1 cellular context compared by ENCODE assay signal in the genomic region with DNA sequence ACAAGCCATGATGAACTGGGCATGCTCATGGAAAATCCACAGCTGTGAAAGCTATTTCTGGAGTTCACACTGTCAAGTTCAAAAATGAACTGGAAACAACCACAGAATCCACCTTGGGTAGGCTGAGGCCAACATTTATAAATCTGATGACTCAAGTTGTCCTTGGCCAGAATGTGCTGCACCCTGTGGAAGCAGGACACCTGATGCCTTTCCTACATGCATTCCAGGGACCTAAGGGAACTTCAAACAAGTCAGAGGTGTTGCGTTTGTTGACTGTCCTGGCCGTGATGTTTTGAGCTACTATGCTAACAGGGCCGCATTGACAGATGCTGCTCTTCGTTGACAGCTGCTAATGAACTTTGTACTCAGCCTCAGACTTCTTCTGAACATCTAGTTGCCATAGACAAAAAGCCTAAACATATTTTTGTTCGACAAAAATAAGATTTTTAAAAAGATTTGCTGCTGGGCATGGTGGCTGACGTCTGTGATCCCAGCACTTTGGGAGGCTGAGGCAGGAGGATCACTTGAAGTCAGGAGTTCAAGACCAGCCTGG.
TF ChIP-seq lines count a peak whose summit lies in the region.

No MANE protein-coding gene starts in this region.

TF ChIP-seq in HepG2, 621 proteins besides CTCF, POLR2A, EP300 and RAD21 (continued from another document and continues in another):
- TF ChIP-seq, protein P1, sequence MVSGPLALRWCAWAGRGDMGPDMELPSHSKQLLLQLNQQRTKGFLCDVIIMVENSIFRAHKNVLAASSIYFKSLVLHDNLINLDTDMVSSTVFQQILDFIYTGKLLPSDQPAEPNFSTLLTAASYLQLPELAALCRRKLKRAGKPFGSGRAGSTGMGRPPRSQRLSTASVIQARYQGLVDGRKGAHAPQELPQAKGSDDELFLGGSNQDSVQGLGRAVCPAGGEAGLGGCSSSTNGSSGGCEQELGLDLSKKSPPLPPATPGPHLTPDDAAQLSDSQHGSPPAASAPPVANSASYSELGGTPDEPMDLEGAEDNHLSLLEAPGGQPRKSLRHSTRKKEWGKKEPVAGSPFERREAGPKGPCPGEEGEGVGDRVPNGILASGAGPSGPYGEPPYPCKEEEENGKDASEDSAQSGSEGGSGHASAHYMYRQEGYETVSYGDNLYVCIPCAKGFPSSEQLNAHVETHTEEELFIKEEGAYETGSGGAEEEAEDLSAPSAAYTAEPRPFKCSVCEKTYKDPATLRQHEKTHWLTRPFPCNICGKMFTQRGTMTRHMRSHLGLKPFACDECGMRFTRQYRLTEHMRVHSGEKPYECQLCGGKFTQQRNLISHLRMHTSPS (CRISPR knock-in tag; IDR thresholded peaks at IDR 0.05; ENCODE audit: low read depth): peak; percentile 83
- TF ChIP-seq ZNF788 (CRISPR knock-in tag; IDR thresholded peaks at IDR 0.05; ENCODE audit: borderline replicate concordance): peak; percentile 88; the same call in 1 of the 2 replicates
- peak; percentile 100 for TF ChIP-seq TBX2 (CRISPR knock-in tag; IDR thresholded peaks at IDR 0.05; ENCODE audit: borderline replicate concordance)
- no peak for TF ChIP-seq NFRKB (IDR thresholded peaks at IDR 0.05)
- no peak for TF ChIP-seq RNF2 (conservative IDR thresholded peaks at IDR 0.05; ENCODE audit: low read depth)
- TF ChIP-seq ZNF430 (CRISPR knock-in tag; IDR thresholded peaks at IDR 0.05): peak; percentile 73
- no peak; the same call in 1 of the 2 replicates for TF ChIP-seq ONECUT2 (CRISPR knock-in tag; IDR thresholded peaks at IDR 0.05)
- no peak for TF ChIP-seq CC2D1A (CRISPR knock-in tag; IDR thresholded peaks at IDR 0.05)
- peak; percentile 94 for TF ChIP-seq REPIN1 (CRISPR knock-in tag; IDR thresholded peaks at IDR 0.05; ENCODE audit: borderline replicate concordance, low read depth)
- TF ChIP-seq ZSCAN22 (CRISPR knock-in tag; IDR thresholded peaks at IDR 0.05): no peak
- TF ChIP-seq MAZ (IDR thresholded peaks at IDR 0.05; ENCODE audit: borderline replicate concordance, low read depth, low read length): no peak
- no peak for TF ChIP-seq MAZ (CRISPR knock-in tag; IDR thresholded peaks at IDR 0.05; ENCODE audit: low read depth)
- peak; percentile 57; the same call in 1 of the 2 replicates for TF ChIP-seq ZNF441 (CRISPR knock-in tag; IDR thresholded peaks at IDR 0.05; ENCODE audit: borderline replicate concordance)
- TF ChIP-seq, protein P2, sequence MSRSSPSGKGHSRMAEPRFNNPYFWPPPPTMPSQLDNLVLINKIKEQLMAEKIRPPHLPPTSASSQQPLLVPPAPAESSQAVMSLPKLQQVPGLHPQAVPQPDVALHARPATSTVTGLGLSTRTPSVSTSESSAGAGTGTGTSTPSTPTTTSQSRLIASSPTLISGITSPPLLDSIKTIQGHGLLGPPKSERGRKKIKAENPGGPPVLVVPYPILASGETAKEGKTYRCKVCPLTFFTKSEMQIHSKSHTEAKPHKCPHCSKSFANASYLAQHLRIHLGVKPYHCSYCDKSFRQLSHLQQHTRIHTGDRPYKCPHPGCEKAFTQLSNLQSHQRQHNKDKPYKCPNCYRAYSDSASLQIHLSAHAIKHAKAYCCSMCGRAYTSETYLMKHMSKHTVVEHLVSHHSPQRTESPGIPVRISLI (CRISPR knock-in tag; IDR thresholded peaks at IDR 0.05; ENCODE audit: borderline replicate concordance): peak; percentile 51; the same call in 1 of the 2 replicates
- no peak; the same call in none of the 2 replicates for TF ChIP-seq ZNF160 (CRISPR knock-in tag; IDR thresholded peaks at IDR 0.05)
- TF ChIP-seq, protein P3, sequence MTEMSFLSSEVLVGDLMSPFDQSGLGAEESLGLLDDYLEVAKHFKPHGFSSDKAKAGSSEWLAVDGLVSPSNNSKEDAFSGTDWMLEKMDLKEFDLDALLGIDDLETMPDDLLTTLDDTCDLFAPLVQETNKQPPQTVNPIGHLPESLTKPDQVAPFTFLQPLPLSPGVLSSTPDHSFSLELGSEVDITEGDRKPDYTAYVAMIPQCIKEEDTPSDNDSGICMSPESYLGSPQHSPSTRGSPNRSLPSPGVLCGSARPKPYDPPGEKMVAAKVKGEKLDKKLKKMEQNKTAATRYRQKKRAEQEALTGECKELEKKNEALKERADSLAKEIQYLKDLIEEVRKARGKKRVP (CRISPR knock-in tag; IDR thresholded peaks at IDR 0.05): peak in 1 of 2 experiments; percentile 94; a peak in 2 of 4 replicates
- TF ChIP-seq ZNF3 (CRISPR knock-in tag; IDR thresholded peaks at IDR 0.05): peak; percentile 83; the same call in 1 of the 2 replicates
- TF ChIP-seq, protein P4, sequence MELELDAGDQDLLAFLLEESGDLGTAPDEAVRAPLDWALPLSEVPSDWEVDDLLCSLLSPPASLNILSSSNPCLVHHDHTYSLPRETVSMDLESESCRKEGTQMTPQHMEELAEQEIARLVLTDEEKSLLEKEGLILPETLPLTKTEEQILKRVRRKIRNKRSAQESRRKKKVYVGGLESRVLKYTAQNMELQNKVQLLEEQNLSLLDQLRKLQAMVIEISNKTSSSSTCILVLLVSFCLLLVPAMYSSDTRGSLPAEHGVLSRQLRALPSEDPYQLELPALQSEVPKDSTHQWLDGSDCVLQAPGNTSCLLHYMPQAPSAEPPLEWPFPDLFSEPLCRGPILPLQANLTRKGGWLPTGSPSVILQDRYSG (CRISPR knock-in tag; IDR thresholded peaks at IDR 0.05): no peak
- peak; percentile 59; the same call in 1 of the 2 replicates for TF ChIP-seq ZNF556 (CRISPR knock-in tag; IDR thresholded peaks at IDR 0.05; ENCODE audit: borderline replicate concordance)
- 0 out of 2 replicates have a peak, but pooled peaks have one; percentile 35 for TF ChIP-seq ZSCAN29 (CRISPR knock-in tag; conservative IDR thresholded peaks at IDR 0.05)
- no peak for TF ChIP-seq GZF1 (CRISPR knock-in tag; IDR thresholded peaks at IDR 0.05)
- no peak for TF ChIP-seq EZH2 (conservative IDR thresholded peaks at IDR 0.05; ENCODE audit: low read depth, low read length)
- TF ChIP-seq, protein P5, sequence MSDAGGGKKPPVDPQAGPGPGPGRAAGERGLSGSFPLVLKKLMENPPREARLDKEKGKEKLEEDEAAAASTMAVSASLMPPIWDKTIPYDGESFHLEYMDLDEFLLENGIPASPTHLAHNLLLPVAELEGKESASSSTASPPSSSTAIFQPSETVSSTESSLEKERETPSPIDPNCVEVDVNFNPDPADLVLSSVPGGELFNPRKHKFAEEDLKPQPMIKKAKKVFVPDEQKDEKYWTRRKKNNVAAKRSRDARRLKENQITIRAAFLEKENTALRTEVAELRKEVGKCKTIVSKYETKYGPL (CRISPR knock-in tag; IDR thresholded peaks at IDR 0.05): no peak
- no peak for TF ChIP-seq TSC22D2 (CRISPR knock-in tag; IDR thresholded peaks at IDR 0.05; ENCODE audit: borderline replicate concordance)
- TF ChIP-seq FOXC1 (CRISPR knock-in tag; IDR thresholded peaks at IDR 0.05; ENCODE audit: borderline replicate concordance): no peak; the same call in 1 of the 2 replicates
- TF ChIP-seq, protein P6, sequence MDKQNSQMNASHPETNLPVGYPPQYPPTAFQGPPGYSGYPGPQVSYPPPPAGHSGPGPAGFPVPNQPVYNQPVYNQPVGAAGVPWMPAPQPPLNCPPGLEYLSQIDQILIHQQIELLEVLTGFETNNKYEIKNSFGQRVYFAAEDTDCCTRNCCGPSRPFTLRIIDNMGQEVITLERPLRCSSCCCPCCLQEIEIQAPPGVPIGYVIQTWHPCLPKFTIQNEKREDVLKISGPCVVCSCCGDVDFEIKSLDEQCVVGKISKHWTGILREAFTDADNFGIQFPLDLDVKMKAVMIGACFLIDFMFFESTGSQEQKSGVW (CRISPR knock-in tag; IDR thresholded peaks at IDR 0.05; ENCODE audit: borderline replicate concordance): no peak
- TF ChIP-seq, protein P7, sequence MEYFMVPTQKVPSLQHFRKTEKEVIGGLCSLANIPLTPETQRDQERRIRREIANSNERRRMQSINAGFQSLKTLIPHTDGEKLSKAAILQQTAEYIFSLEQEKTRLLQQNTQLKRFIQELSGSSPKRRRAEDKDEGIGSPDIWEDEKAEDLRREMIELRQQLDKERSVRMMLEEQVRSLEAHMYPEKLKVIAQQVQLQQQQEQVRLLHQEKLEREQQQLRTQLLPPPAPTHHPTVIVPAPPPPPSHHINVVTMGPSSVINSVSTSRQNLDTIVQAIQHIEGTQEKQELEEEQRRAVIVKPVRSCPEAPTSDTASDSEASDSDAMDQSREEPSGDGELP (IDR thresholded peaks at IDR 0.05; ENCODE audit: borderline replicate concordance, low read depth): peak; percentile 94
- peak; percentile 76; the same call in 1 of the 3 replicates for TF ChIP-seq MXI1 (IDR thresholded peaks at IDR 0.05; ENCODE audit: borderline replicate concordance, low read depth, low read length)
- peak; percentile 75 for TF ChIP-seq ZFY (CRISPR knock-in tag; IDR thresholded peaks at IDR 0.05)
- TF ChIP-seq ZNF598 (CRISPR knock-in tag; IDR thresholded peaks at IDR 0.05; ENCODE audit: borderline replicate concordance): no peak
- peak; percentile 84; the same call in 1 of the 2 replicates for TF ChIP-seq SMYD3 (CRISPR knock-in tag; IDR thresholded peaks at IDR 0.05)
- TF ChIP-seq, protein P8, sequence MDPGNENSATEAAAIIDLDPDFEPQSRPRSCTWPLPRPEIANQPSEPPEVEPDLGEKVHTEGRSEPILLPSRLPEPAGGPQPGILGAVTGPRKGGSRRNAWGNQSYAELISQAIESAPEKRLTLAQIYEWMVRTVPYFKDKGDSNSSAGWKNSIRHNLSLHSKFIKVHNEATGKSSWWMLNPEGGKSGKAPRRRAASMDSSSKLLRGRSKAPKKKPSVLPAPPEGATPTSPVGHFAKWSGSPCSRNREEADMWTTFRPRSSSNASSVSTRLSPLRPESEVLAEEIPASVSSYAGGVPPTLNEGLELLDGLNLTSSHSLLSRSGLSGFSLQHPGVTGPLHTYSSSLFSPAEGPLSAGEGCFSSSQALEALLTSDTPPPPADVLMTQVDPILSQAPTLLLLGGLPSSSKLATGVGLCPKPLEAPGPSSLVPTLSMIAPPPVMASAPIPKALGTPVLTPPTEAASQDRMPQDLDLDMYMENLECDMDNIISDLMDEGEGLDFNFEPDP (CRISPR knock-in tag; conservative IDR thresholded peaks at IDR 0.05): no peak
- TF ChIP-seq ZNF652 (CRISPR knock-in tag; IDR thresholded peaks at IDR 0.05; ENCODE audit: borderline replicate concordance, low read depth): peak; percentile 57; the same call in 1 of the 2 replicates
- TF ChIP-seq, protein P9, sequence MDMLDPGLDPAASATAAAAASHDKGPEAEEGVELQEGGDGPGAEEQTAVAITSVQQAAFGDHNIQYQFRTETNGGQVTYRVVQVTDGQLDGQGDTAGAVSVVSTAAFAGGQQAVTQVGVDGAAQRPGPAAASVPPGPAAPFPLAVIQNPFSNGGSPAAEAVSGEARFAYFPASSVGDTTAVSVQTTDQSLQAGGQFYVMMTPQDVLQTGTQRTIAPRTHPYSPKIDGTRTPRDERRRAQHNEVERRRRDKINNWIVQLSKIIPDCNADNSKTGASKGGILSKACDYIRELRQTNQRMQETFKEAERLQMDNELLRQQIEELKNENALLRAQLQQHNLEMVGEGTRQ (IDR thresholded peaks at IDR 0.05; ENCODE audit: low read depth, low read length): peak; percentile 35; the same call in 1 of the 2 replicates
- TF ChIP-seq, protein P9 (CRISPR knock-in tag; IDR thresholded peaks at IDR 0.05; ENCODE audit: borderline replicate concordance): no peak
- TF ChIP-seq, protein P10, sequence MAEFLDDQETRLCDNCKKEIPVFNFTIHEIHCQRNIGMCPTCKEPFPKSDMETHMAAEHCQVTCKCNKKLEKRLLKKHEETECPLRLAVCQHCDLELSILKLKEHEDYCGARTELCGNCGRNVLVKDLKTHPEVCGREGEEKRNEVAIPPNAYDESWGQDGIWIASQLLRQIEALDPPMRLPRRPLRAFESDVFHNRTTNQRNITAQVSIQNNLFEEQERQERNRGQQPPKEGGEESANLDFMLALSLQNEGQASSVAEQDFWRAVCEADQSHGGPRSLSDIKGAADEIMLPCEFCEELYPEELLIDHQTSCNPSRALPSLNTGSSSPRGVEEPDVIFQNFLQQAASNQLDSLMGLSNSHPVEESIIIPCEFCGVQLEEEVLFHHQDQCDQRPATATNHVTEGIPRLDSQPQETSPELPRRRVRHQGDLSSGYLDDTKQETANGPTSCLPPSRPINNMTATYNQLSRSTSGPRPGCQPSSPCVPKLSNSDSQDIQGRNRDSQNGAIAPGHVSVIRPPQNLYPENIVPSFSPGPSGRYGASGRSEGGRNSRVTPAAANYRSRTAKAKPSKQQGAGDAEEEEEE (CRISPR knock-in tag; IDR thresholded peaks at IDR 0.05; ENCODE audit: borderline replicate concordance): no peak
- TF ChIP-seq NCOA2 (CRISPR knock-in tag; IDR thresholded peaks at IDR 0.05): peak; percentile 98
- TF ChIP-seq, protein P11, sequence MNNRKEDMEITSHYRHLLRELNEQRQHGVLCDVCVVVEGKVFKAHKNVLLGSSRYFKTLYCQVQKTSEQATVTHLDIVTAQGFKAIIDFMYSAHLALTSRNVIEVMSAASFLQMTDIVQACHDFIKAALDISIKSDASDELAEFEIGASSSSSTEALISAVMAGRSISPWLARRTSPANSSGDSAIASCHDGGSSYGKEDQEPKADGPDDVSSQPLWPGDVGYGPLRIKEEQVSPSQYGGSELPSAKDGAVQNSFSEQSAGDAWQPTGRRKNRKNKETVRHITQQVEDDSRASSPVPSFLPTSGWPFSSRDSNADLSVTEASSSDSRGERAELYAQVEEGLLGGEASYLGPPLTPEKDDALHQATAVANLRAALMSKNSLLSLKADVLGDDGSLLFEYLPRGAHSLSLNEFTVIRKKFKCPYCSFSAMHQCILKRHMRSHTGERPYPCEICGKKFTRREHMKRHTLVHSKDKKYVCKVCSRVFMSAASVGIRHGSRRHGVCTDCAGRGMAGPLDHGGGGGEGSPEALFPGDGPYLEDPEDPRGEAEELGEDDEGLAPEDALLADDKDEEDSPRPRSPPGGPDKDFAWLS (CRISPR knock-in tag; IDR thresholded peaks at IDR 0.05; ENCODE audit: borderline replicate concordance): no peak
- TF ChIP-seq ZNF12 (CRISPR knock-in tag; IDR thresholded peaks at IDR 0.05): peak; percentile 86
- peak; percentile 99 for TF ChIP-seq PHF21A (CRISPR knock-in tag; IDR thresholded peaks at IDR 0.05)
- TF ChIP-seq, protein P12, sequence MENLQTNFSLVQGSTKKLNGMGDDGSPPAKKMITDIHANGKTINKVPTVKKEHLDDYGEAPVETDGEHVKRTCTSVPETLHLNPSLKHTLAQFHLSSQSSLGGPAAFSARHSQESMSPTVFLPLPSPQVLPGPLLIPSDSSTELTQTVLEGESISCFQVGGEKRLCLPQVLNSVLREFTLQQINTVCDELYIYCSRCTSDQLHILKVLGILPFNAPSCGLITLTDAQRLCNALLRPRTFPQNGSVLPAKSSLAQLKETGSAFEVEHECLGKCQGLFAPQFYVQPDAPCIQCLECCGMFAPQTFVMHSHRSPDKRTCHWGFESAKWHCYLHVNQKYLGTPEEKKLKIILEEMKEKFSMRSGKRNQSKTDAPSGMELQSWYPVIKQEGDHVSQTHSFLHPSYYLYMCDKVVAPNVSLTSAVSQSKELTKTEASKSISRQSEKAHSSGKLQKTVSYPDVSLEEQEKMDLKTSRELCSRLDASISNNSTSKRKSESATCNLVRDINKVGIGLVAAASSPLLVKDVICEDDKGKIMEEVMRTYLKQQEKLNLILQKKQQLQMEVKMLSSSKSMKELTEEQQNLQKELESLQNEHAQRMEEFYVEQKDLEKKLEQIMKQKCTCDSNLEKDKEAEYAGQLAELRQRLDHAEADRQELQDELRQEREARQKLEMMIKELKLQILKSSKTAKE (CRISPR knock-in tag; IDR thresholded peaks at IDR 0.05; ENCODE audit: borderline replicate concordance): peak; percentile 98
- peak; percentile 94 for TF ChIP-seq SIX1 (CRISPR knock-in tag; IDR thresholded peaks at IDR 0.05; ENCODE audit: borderline replicate concordance)
- peak; percentile 98 for TF ChIP-seq RXRA (CRISPR knock-in tag; IDR thresholded peaks at IDR 0.05)
